3 cellular contexts compared by ENCODE assay signal in the genomic region with DNA sequence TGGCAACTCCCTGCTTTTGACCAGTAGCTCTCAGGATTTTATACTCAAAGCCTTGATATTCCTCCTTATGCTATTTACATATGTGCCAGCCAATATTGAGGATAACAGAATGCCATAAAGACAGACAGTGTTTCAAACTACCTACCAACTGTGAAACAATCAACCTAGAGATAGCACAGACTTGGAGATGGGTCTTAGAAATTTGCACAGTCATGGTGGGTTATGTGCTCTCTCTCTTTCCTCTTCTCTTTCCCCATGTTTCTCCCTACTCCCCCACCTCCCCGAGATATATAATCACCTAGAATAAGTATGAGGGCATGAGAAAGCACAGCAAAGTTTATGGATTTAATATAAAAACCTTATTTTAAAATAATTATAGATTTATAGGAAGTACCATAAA.
A peak's percentile ranks its signal among the peaks of the same experiment; 100 is the strongest.
TF ChIP-seq lines count a peak whose summit lies in the region.

No MANE protein-coding gene starts in this region.

TF ChIP-seq in HepG2, 621 proteins besides CTCF, POLR2A, EP300 and RAD21:
- TF ChIP-seq NFE2L2 (IDR thresholded peaks at IDR 0.05; ENCODE audit: low read length) (peak; percentile 88), MTA3 (CRISPR knock-in tag; IDR thresholded peaks at IDR 0.05) (no peak)
- TF ChIP-seq, protein P1, sequence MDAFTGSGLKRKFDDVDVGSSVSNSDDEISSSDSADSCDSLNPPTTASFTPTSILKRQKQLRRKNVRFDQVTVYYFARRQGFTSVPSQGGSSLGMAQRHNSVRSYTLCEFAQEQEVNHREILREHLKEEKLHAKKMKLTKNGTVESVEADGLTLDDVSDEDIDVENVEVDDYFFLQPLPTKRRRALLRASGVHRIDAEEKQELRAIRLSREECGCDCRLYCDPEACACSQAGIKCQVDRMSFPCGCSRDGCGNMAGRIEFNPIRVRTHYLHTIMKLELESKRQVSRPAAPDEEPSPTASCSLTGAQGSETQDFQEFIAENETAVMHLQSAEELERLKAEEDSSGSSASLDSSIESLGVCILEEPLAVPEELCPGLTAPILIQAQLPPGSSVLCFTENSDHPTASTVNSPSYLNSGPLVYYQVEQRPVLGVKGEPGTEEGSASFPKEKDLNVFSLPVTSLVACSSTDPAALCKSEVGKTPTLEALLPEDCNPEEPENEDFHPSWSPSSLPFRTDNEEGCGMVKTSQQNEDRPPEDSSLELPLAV (CRISPR knock-in tag; conservative IDR thresholded peaks at IDR 0.05; ENCODE audit: low read depth): no peak

TF ChIP-seq in IMR-90, 13 proteins besides CTCF, POLR2A, EP300 and RAD21:
- TF ChIP-seq NFE2L2 (IDR thresholded peaks at IDR 0.05; ENCODE audit: low read depth, low read length) (peak; percentile 80), CEBPB (IDR thresholded peaks at IDR 0.05; ENCODE audit: low read depth, low read length) (no peak), SMC3 (IDR thresholded peaks at IDR 0.05; ENCODE audit: low read depth, low read length) (no peak), MAZ (IDR thresholded peaks at IDR 0.05; ENCODE audit: borderline replicate concordance, low read depth, low read length) (no peak), MXI1 (IDR thresholded peaks at IDR 0.05; ENCODE audit: borderline replicate concordance, low read depth, low read length) (no peak)
TF ChIP-seq in IMR-90: peak in this region for 1.

TF ChIP-seq in K562, 482 proteins besides CTCF, POLR2A, EP300 and RAD21:
- TF ChIP-seq TEAD1 (CRISPR knock-in tag; IDR thresholded peaks at IDR 0.05) (no peak), ZNF197 (CRISPR knock-in tag; IDR thresholded peaks at IDR 0.05; ENCODE audit: low read depth) (no peak), ZNF785 (CRISPR knock-in tag; IDR thresholded peaks at IDR 0.05) (no peak), SUPT5H (IDR thresholded peaks at IDR 0.05) (no peak), MAFF (IDR thresholded peaks at IDR 0.05; ENCODE audit: low read length) (0 out of 2 replicates have a peak, but pooled peaks have one; percentile 19), MEF2A (IDR thresholded peaks at IDR 0.05; ENCODE audit: control insufficient read depth, low read depth, low read length) (no peak), CBFA2T2 (conservative IDR thresholded peaks at IDR 0.05) (no peak), MAFG (tag; conservative IDR thresholded peaks at IDR 0.05) (peak; percentile 59), NR4A1 (CRISPR knock-in tag; IDR thresholded peaks at IDR 0.05) (no peak), NR4A1 (tag; IDR thresholded peaks at IDR 0.05) (no peak), ETV5 (CRISPR knock-in tag; IDR thresholded peaks at IDR 0.05; ENCODE audit: low read depth) (no peak), SETDB1 (IDR thresholded peaks at IDR 0.05; ENCODE audit: low read length) (no peak), NFE2 (IDR thresholded peaks at IDR 0.05; ENCODE audit: low read depth) (peak; percentile 50), ZNF75A (CRISPR knock-in tag; IDR thresholded peaks at IDR 0.05) (no peak), SIX5 (IDR thresholded peaks at IDR 0.05; ENCODE audit: borderline replicate concordance in 1 of 2, insufficient read depth in 1 of 2, low read depth in 1 of 2, low read length in 2 of 2) (no peak), XRCC5 (IDR thresholded peaks at IDR 0.05; ENCODE audit: low read depth, low read length) (no peak)
- TF ChIP-seq, protein P2, sequence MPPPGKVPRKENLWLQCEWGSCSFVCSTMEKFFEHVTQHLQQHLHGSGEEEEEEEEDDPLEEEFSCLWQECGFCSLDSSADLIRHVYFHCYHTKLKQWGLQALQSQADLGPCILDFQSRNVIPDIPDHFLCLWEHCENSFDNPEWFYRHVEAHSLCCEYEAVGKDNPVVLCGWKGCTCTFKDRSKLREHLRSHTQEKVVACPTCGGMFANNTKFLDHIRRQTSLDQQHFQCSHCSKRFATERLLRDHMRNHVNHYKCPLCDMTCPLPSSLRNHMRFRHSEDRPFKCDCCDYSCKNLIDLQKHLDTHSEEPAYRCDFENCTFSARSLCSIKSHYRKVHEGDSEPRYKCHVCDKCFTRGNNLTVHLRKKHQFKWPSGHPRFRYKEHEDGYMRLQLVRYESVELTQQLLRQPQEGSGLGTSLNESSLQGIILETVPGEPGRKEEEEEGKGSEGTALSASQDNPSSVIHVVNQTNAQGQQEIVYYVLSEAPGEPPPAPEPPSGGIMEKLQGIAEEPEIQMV (tag; conservative IDR thresholded peaks at IDR 0.05; ENCODE audit: low read depth): no peak
- TF ChIP-seq, protein P3, sequence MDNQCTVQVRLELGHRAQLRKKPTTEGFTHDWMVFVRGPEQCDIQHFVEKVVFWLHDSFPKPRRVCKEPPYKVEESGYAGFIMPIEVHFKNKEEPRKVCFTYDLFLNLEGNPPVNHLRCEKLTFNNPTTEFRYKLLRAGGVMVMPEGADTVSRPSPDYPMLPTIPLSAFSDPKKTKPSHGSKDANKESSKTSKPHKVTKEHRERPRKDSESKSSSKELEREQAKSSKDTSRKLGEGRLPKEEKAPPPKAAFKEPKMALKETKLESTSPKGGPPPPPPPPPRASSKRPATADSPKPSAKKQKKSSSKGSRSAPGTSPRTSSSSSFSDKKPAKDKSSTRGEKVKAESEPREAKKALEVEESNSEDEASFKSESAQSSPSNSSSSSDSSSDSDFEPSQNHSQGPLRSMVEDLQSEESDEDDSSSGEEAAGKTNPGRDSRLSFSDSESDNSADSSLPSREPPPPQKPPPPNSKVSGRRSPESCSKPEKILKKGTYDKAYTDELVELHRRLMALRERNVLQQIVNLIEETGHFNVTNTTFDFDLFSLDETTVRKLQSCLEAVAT (IDR thresholded peaks at IDR 0.05): no peak
